8 cellular contexts compared by ENCODE assay signal in the genomic region with DNA sequence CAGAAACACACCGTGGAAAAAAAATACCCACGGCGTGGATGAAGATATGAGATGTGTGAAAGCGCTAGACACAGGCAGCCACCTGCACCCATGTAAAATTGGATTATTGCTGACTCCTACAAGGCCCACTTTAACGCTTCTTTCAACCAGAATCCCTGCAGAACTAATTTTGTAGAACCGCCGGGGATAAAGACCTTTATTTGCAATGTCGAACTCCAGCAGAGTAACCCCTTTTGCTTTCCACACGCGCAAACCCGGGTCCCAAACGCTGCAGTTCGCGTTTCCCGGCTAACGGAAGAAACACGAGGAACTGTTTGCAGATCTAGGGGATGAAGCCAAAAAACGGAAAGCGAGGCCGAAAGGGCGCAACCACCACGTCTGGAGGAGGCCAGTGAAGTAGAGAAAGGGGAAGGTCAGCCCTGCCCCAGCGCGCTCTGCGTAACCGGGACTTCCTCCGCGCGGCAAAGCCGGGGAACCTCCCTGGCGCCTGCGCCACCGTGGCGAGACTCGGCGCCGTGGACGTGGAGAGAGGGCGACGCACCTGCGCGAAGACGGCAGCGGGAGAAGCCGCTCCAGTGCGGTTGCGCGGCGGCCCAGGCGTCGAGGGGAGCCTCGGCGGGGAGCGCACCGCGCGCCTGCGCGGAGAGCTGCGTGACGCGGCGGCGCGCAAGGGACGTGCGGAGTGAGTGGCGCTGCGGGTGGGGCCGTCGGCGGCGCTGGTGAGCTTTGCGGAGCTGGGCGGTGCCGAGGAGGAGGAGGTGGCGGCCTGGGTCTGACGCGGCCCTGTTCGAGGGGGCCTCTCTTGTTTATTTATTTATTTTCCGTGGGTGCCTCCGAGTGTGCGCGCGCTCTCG. TPM values are rescaled to one million over a fixed set of nuclear protein-coding genes. Genes with fewer than 3 reads are reported as not detected.
DNase-seq lines count a peak whose midpoint lies in the region; ATAC-seq and TF ChIP-seq lines count a peak whose summit lies in the region.

A gene (plus strand): TSS at position 729 of the 854 bp plus-strand sequence. CDS start 295 bp downstream, outside the sequence.

- peak within 1 kb of the TSS; percentile 96 for H3K4me3 Mint-ChIP-seq in activated T-helper 17 cell treated with anti-CD3 and anti-CD28 coated beads, Interleukin-2, amount 50 U/mL, for 72 hours
- peak within 1 kb of the TSS; percentile 99 for H3K4me3 Mint-ChIP-seq in natural killer cell treated with Interleukin-12 subunit alpha and Interleukin-12 subunit beta and Interleukin-15 and Interleukin-18, amount 100 ng/mL, for 72 hours

- peaks cover 50% of the 10 kb centered on the region for H3K36me3 Mint-ChIP-seq in activated T-helper 17 cell treated with anti-CD3 and anti-CD28 coated beads, Interleukin-2, amount 50 U/mL, for 72 hours (ENCODE audit: low read depth)
- peaks cover 8% of the 10 kb centered on the region for H3K36me3 Mint-ChIP-seq in natural killer cell treated with Interleukin-12 subunit alpha and Interleukin-12 subunit beta and Interleukin-15 and Interleukin-18, amount 100 ng/mL, for 72 hours

- peak; percentile 95 for DNase-seq in EL
- DNase-seq in GOT3 (lab: John Stamatoyannopoulos, UW): peak; percentile 91
- DNase-seq in RPMI8226: peak; percentile 97
- DNase-seq in fibroblast of mammary gland (ENCODE audit: low read depth): peak; percentile 93
- peak; percentile 99 for DNase-seq in natural killer cell treated with Interleukin-12 subunit alpha and Interleukin-12 subunit beta and Interleukin-15 and Interleukin-18, amount 100 ng/mL, for 72 hours (ENCODE audit: low spot score)
- DNase-seq in stimulated activated naive CD8-positive, alpha-beta T cell treated with anti-CD3 and anti-CD28 coated beads, Interleukin-15, Interleukin-2, amounts not matched to agents 100 U/mL and 50 U/mL, for 24 hours: peak; percentile 96

- H3K27ac Mint-ChIP-seq in activated T-helper 17 cell treated with anti-CD3 and anti-CD28 coated beads, Interleukin-2, amount 50 U/mL, for 72 hours: peak within 1 kb of the TSS; percentile 90
- H3K27ac Mint-ChIP-seq in natural killer cell treated with Interleukin-12 subunit alpha and Interleukin-12 subunit beta and Interleukin-15 and Interleukin-18, amount 100 ng/mL, for 72 hours: peak within 1 kb of the TSS; percentile 91 to 95

- TF ChIP-seq CTCF in LNCAP (IDR thresholded peaks at IDR 0.05): peak; percentile 10; the same call in 1 of the 2 replicates
- TF ChIP-seq CTCF in fibroblast of mammary gland (conservative IDR thresholded peaks at IDR 0.05; ENCODE audit: control insufficient read depth, insufficient read depth, low read depth, low read length): no peak

- ATAC-seq in activated T-helper 17 cell treated with anti-CD3 and anti-CD28 coated beads, Interleukin-2, amount 50 U/mL, for 72 hours (replicated peaks): peak; percentile 89
- peak; percentile 94 to 96 for ATAC-seq in natural killer cell treated with Interleukin-12 subunit alpha and Interleukin-12 subunit beta and Interleukin-15 and Interleukin-18, amount 100 ng/mL, for 72 hours
- peak; percentile 93 for ATAC-seq in stimulated activated naive CD8-positive, alpha-beta T cell treated with anti-CD3 and anti-CD28 coated beads, Interleukin-15, Interleukin-2, amounts not matched to agents 100 U/mL and 50 U/mL, for 24 hours

- H3K4me3 ChIP-seq in fibroblast of mammary gland (ENCODE audit: control insufficient read depth, low read depth, low read length): peak within 1 kb of the TSS; percentile 99

- no peaks in the 10 kb centered on the region for H3K9me3 Mint-ChIP-seq in activated T-helper 17 cell treated with anti-CD3 and anti-CD28 coated beads, Interleukin-2, amount 50 U/mL, for 72 hours
- H3K9me3 Mint-ChIP-seq in natural killer cell treated with Interleukin-12 subunit alpha and Interleukin-12 subunit beta and Interleukin-15 and Interleukin-18, amount 100 ng/mL, for 72 hours: no peaks in the 10 kb centered on the region

- H3K4me1 Mint-ChIP-seq in activated T-helper 17 cell treated with anti-CD3 and anti-CD28 coated beads, Interleukin-2, amount 50 U/mL, for 72 hours: peaks cover 42% of the 10 kb centered on the region
- peaks cover 33 to 56% of the 10 kb centered on the region in 2 donors for H3K4me1 Mint-ChIP-seq in natural killer cell treated with Interleukin-12 subunit alpha and Interleukin-12 subunit beta and Interleukin-15 and Interleukin-18, amount 100 ng/mL, for 72 hours (ENCODE audit: low read depth in 2 of 2)

- no peaks in the 10 kb centered on the region for H3K27me3 Mint-ChIP-seq in activated T-helper 17 cell treated with anti-CD3 and anti-CD28 coated beads, Interleukin-2, amount 50 U/mL, for 72 hours
- H3K27me3 Mint-ChIP-seq in natural killer cell treated with Interleukin-12 subunit alpha and Interleukin-12 subunit beta and Interleukin-15 and Interleukin-18, amount 100 ng/mL, for 72 hours: no peaks in the 10 kb centered on the region

RNA-seq across cellular contexts. Expression of the gene that starts here (rescaled TPM):
- 100 to 1,000 TPM; 207 to 227 TPM for total RNA-seq in activated T-helper 17 cell treated with anti-CD3 and anti-CD28 coated beads, Interleukin-2, amount 50 U/mL, for 72 hours
- 100 to 1,000 TPM; 188 to 299 TPM for total RNA-seq in natural killer cell treated with Interleukin-12 subunit alpha and Interleukin-12 subunit beta and Interleukin-15 and Interleukin-18, amount 100 ng/mL, for 72 hours

Comparison
In these comparisons a context has a peak if more than half of its experiments do, and no peak if none do; other contexts are left out.
1. Peak in every context shown above with its lines: DNase-seq, ATAC-seq and H3K4me3 ChIP-seq.